Comparison of ENCODE assay signal across 1 cellular context in the genomic region with DNA sequence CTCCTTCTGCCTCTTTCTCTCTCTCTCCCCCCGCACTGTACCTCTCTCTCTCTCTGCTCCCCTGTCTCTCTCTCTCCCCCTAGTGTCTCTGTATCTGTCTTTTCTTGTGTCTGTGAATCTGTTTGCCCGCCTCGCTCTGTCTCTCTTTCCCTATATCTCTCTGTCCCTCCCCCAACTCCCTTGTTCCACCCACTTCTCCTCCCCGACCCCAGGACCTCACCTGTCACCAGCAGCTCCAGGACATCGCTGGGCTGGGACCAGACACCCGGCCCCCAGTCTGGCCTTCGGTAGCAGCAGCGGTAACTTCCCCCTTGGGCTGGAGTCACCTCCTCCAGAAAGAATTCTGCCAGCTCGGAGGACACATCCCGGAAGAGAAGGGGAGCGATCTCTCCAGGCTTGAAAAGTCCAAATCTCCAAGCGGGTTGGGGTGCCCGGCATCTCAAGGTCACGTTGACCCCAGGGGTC.
TF ChIP-seq lines count a peak whose summit lies in the region.

No MANE protein-coding gene starts in this region.

TF ChIP-seq in WTC11, 78 proteins besides CTCF, POLR2A, EP300 and RAD21 (continued from another document):
- TF ChIP-seq, protein P1, sequence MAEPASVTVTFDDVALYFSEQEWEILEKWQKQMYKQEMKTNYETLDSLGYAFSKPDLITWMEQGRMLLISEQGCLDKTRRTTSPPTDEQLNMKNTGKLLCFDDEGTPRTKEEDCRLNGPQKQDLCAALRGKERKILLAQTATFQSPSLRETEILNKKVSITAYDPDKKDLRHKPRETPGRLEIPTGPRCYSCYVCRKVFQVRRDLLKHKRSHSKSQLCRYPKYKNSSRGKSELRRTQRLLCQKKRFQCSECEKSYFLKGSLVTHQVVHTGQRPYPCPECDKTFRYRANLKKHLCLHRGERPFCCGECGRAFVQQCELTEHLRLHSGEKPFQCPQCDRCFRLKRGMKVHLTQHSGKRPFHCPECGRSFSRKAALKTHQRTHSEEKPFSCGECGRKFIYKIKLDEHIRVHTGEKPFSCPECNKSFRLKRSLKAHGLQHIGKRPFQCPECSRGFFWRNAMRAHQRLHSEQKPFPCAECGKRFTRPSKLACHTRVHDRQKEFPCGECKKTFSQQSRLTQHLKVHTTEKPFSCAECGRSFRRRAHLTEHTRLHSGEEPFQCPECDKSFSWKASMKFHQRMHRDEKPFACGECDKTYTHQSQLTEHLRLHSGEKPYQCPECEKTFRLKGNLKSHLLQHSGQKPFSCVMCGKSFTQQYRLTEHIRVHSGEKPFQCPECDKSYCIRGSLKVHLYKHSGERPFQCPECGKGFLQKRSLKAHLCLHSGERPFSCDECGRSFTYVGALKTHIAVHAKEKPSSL (CRISPR knock-in tag; conservative IDR thresholded peaks at IDR 0.05) = no peak
- TF ChIP-seq EMX1 (CRISPR knock-in tag; IDR thresholded peaks at IDR 0.05) = no peak
- no peak for TF ChIP-seq JAZF1 (CRISPR knock-in tag; IDR thresholded peaks at IDR 0.05)
- TF ChIP-seq ZNF317 (CRISPR knock-in tag; IDR thresholded peaks at IDR 0.05; ENCODE audit: borderline replicate concordance, low read depth) = no peak
- TF ChIP-seq, protein P2, sequence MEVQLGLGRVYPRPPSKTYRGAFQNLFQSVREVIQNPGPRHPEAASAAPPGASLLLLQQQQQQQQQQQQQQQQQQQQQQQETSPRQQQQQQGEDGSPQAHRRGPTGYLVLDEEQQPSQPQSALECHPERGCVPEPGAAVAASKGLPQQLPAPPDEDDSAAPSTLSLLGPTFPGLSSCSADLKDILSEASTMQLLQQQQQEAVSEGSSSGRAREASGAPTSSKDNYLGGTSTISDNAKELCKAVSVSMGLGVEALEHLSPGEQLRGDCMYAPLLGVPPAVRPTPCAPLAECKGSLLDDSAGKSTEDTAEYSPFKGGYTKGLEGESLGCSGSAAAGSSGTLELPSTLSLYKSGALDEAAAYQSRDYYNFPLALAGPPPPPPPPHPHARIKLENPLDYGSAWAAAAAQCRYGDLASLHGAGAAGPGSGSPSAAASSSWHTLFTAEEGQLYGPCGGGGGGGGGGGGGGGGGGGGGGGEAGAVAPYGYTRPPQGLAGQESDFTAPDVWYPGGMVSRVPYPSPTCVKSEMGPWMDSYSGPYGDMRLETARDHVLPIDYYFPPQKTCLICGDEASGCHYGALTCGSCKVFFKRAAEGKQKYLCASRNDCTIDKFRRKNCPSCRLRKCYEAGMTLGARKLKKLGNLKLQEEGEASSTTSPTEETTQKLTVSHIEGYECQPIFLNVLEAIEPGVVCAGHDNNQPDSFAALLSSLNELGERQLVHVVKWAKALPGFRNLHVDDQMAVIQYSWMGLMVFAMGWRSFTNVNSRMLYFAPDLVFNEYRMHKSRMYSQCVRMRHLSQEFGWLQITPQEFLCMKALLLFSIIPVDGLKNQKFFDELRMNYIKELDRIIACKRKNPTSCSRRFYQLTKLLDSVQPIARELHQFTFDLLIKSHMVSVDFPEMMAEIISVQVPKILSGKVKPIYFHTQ (CRISPR knock-in tag; IDR thresholded peaks at IDR 0.05) = no peak
- no peak for TF ChIP-seq TEAD4 (CRISPR knock-in tag; IDR thresholded peaks at IDR 0.05)
- TF ChIP-seq ZNF138 (CRISPR knock-in tag; conservative IDR thresholded peaks at IDR 0.05) = no peak
- TF ChIP-seq, protein P3, sequence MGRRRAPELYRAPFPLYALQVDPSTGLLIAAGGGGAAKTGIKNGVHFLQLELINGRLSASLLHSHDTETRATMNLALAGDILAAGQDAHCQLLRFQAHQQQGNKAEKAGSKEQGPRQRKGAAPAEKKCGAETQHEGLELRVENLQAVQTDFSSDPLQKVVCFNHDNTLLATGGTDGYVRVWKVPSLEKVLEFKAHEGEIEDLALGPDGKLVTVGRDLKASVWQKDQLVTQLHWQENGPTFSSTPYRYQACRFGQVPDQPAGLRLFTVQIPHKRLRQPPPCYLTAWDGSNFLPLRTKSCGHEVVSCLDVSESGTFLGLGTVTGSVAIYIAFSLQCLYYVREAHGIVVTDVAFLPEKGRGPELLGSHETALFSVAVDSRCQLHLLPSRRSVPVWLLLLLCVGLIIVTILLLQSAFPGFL (CRISPR knock-in tag; IDR thresholded peaks at IDR 0.05; ENCODE audit: borderline replicate concordance) = no peak
- no peak for TF ChIP-seq ETV6 (CRISPR knock-in tag; IDR thresholded peaks at IDR 0.05)
TF ChIP-seq in WTC11: peak in this region for 0.
